In genomic region chr11:2387266-2387982, GRCh38 we compare ENCODE assay signal across 1 cellular context.
A peak's percentile ranks its signal among the peaks of the same experiment; 100 is the strongest.
TF ChIP-seq lines count a peak whose summit lies in the region.

No MANE protein-coding gene starts in this region.

TF ChIP-seq in GM12878, 131 proteins besides CTCF, POLR2A, EP300 and RAD21:
- TF ChIP-seq PBX3 (IDR thresholded peaks at IDR 0.05; ENCODE audit: insufficient replicate concordance, low read depth, low read length) (no peak), USF2 (IDR thresholded peaks at IDR 0.05; ENCODE audit: borderline replicate concordance, low read depth, low read length) (no peak; the same call in 1 of the 2 replicates), MXI1 (IDR thresholded peaks at IDR 0.05; ENCODE audit: low read depth, low read length) (0 out of 2 replicates have a peak, but pooled peaks have one; percentile 27), ELK1 (IDR thresholded peaks at IDR 0.05; ENCODE audit: low read depth, low read length) (no peak), IKZF1 (conservative IDR thresholded peaks at IDR 0.05) (peak; percentile 48; the same call in 1 of the 2 replicates), IKZF2 (IDR thresholded peaks at IDR 0.05) (peak in 1 of 2 experiments; percentile 37; a peak in 2 of 4 replicates), MAX (IDR thresholded peaks at IDR 0.05; ENCODE audit: low read depth, low read length) (no peak), RAD51 (IDR thresholded peaks at IDR 0.05) (peak; percentile 88), POU2F2 (IDR thresholded peaks at IDR 0.05; ENCODE audit: borderline replicate concordance, low read depth, low read length) (0 out of 3 replicates have a peak, but pooled peaks have one; percentile 20), IRF4 (IDR thresholded peaks at IDR 0.05; ENCODE audit: low read depth, low read length) (no peak), ZBTB4 (CRISPR knock-in tag; IDR thresholded peaks at IDR 0.05) (no peak), ZNF274 (IDR thresholded peaks at IDR 0.05; ENCODE audit: insufficient read depth, insufficient read length) (no peak), SIN3A (IDR thresholded peaks at IDR 0.05; ENCODE audit: low read depth, low read length) (peak; percentile 14; the same call in 1 of the 2 replicates), BHLHE40 (IDR thresholded peaks at IDR 0.05; ENCODE audit: borderline replicate concordance in 1 of 2, low read depth in 2 of 2, low read length in 1 of 2) (peak in 1 of 2 experiments; percentile 30; a peak in 1 of 4 replicates), MEF2B (IDR thresholded peaks at IDR 0.05; ENCODE audit: partially characterized antibody, poor library complexity, severe bottlenecking) (peak; percentile 59), ATF2 (IDR thresholded peaks at IDR 0.05; ENCODE audit: low read length) (no peak), USF1 (IDR thresholded peaks at IDR 0.05; ENCODE audit: borderline replicate concordance, extremely low read length, insufficient read depth, low read depth, low read length) (peak; percentile 51), RELB (IDR thresholded peaks at IDR 0.05; ENCODE audit: low read depth) (0 out of 2 replicates have a peak, but pooled peaks have one; percentile 45), HDGF (IDR thresholded peaks at IDR 0.05) (peak; percentile 17; the same call in 1 of the 2 replicates), CHD2 (IDR thresholded peaks at IDR 0.05; ENCODE audit: borderline replicate concordance, low read depth, low read length) (no peak)
